In genomic region chr14:23725980-23726746, GRCh38 we compare ENCODE assay signal across 15 cellular contexts.
"Had no signal": no experiment of that assay in that cellular context is flagged by ENCODE, and none has a peak within 500 bp of the region (broad histone marks: within the 10 kb centered on the region; RNA-seq: fewer than 3 reads in every experiment).

No MANE protein-coding gene starts in this region.

- DNase-seq: activated CD4-positive, alpha-beta memory T cell treated with anti-CD3 and anti-CD28 coated beads, Interleukin-2, amount 10 ng/mL, durations not matched to agents 7 days and 5 days; activated CD4-positive, alpha-beta T cell treated with anti-CD3 and anti-CD28 coated beads for 48 hours; activated CD4-positive, CD25-positive, alpha-beta regulatory T cell; activated CD8-positive, alpha-beta memory T cell treated with anti-CD3 and anti-CD28 coated beads, Interleukin-2, amount 10 ng/mL, durations not matched to agents 7 days and 5 days; activated naive CD4-positive, alpha-beta T cell; activated naive CD8-positive, alpha-beta T cell treated with anti-CD3 and anti-CD28 coated beads for 36 hours; amniotic stem cell; effector memory CD8-positive, alpha-beta T cell; left colon; lower lobe of right lung; stimulated activated naive CD4-positive, alpha-beta T cell; thyroid gland had no signal

- H3K27ac ChIP-seq: hepatocyte, lower lobe of right lung, neutrophil, thyroid gland had no signal

- H3K27me3 ChIP-seq: hepatocyte, neutrophil, thyroid gland had no signal

- H2AFZ ChIP-seq: hepatocyte had no signal

- H3K79me2 ChIP-seq: hepatocyte had no signal

- H3K4me1 ChIP-seq: lower lobe of right lung, thyroid gland had no signal

- H3K4me2 ChIP-seq: hepatocyte had no signal

- H3K9me3 ChIP-seq: lower lobe of right lung, neutrophil, thyroid gland had no signal

- H3K36me3 ChIP-seq: lower lobe of right lung, neutrophil, thyroid gland had no signal

- ATAC-seq: activated CD8-positive, alpha-beta memory T cell treated with anti-CD3 and anti-CD28 coated beads, Interleukin-2, amount 10 ng/mL, durations not matched to agents 7 days and 5 days; activated T-helper 17 cell treated with anti-CD3 and anti-CD28 coated beads, Interleukin-2, amount 50 U/mL, for 72 hours; effector memory CD8-positive, alpha-beta T cell; left colon; lower lobe of right lung had no signal

- H3K4me3 ChIP-seq: hepatocyte, lower lobe of right lung, thyroid gland had no signal
